21 cellular contexts compared by ENCODE assay signal in genomic region chr17:8893059-8893458, GRCh38. TPM values are rescaled to one million over a fixed set of nuclear protein-coding genes. Genes with fewer than 3 reads are reported as not detected.
"Had no signal": no experiment of that assay in that cellular context is flagged by ENCODE, and none has a peak within 500 bp of the region (broad histone marks: within the 10 kb centered on the region; RNA-seq: fewer than 3 reads in every experiment).

No MANE protein-coding gene starts in this region.

- H3K4me3 ChIP-seq: gastrocnemius medialis, lung, right atrium auricular region, skin epidermis, transverse colon had no signal

- ATAC-seq: effector memory CD8-positive, alpha-beta T cell; gastrocnemius medialis; left colon had no signal

- H3K4me3 Mint-ChIP-seq: activated naive CD8-positive, alpha-beta T cell treated with anti-CD3 and anti-CD28 coated beads, Interleukin-2, amount 10 ng/mL, durations not matched to agents 7 days and 5 days; effector memory CD8-positive, alpha-beta T cell; T-helper 1 cell treated with Interleukin-12 subunit alpha and Interleukin-12 subunit beta and Interleukin-4 antibody, amounts not matched to agents 30 μg/mL and 1 μg/mL, for 36 hours had no signal

- H3K9me3 Mint-ChIP-seq: activated naive CD8-positive, alpha-beta T cell treated with anti-CD3 and anti-CD28 coated beads, Interleukin-2, amount 10 ng/mL, durations not matched to agents 7 days and 5 days; effector memory CD8-positive, alpha-beta T cell; T-helper 1 cell treated with Interleukin-12 subunit alpha and Interleukin-12 subunit beta and Interleukin-4 antibody, amounts not matched to agents 30 μg/mL and 1 μg/mL, for 36 hours had no signal

- H3K27me3 ChIP-seq: brain microvascular endothelial cell, gastrocnemius medialis, right atrium auricular region, transverse colon had no signal

- FAIRE-seq: islet of Langerhans had no signal

- H3K27me3 Mint-ChIP-seq: activated naive CD8-positive, alpha-beta T cell treated with anti-CD3 and anti-CD28 coated beads, Interleukin-2, amount 10 ng/mL, durations not matched to agents 7 days and 5 days; effector memory CD8-positive, alpha-beta T cell had no signal

- H3K4me1 ChIP-seq: gastrocnemius medialis had no signal

- H3K9me3 ChIP-seq: gastrocnemius medialis, right atrium auricular region, transverse colon had no signal

- H3K27ac ChIP-seq: brain microvascular endothelial cell, epithelial cell of prostate, gastrocnemius medialis, right atrium auricular region, transverse colon had no signal

- H3K27ac Mint-ChIP-seq: activated naive CD8-positive, alpha-beta T cell treated with anti-CD3 and anti-CD28 coated beads, Interleukin-2, amount 10 ng/mL, durations not matched to agents 7 days and 5 days had no signal

- H3K36me3 ChIP-seq: brain microvascular endothelial cell, gastrocnemius medialis, right atrium auricular region, transverse colon had no signal

- DNase-seq: activated CD4-positive, alpha-beta T cell treated with anti-CD3 and anti-CD28 coated beads, Interleukin-2, amount 50 U/mL, for 1 hour; activated gamma-delta T cell treated with Interleukin-2 at 50 U/mL for 16 hours; activated naive CD8-positive, alpha-beta T cell treated with anti-CD3 and anti-CD28 coated beads, Interleukin-2, amount 10 ng/mL, durations not matched to agents 7 days and 5 days; anterior cingulate cortex; dermis blood vessel endothelial cell; effector memory CD8-positive, alpha-beta T cell; gastrocnemius medialis; left colon; occipital lobe; stimulated activated CD4-positive, alpha-beta T cell treated with anti-CD3 and anti-CD28 coated beads, Interleukin-15, amount 100 ng/mL, for 24 hours; stimulated activated CD4-positive, alpha-beta T cell treated with anti-CD3 and anti-CD28 coated beads, Interleukin-4, amount 100 ng/mL, for 1 hour; stimulated activated naive CD8-positive, alpha-beta T cell treated with anti-CD3 and anti-CD28 coated beads, Interleukin-15, Interleukin-2, amounts not matched to agents 100 U/mL and 50 U/mL, for 24 hours; transverse colon had no signal

RNA-seq across cellular contexts. Expression of gene PIK3R6, which starts 25.6 kb away (rescaled TPM):
- total RNA-seq: dermis blood vessel endothelial cell, fibroblast of lung had no signal
